ENCODE assay signal across 1 cellular context in genomic region chr5:124685404-124685930, GRCh38.
TF ChIP-seq lines count a peak whose summit lies in the region.

No MANE protein-coding gene starts in this region.

TF ChIP-seq in IMR-90, 13 proteins besides CTCF, POLR2A, EP300 and RAD21 (continued from another document):
- TF ChIP-seq MAZ (IDR thresholded peaks at IDR 0.05; ENCODE audit: borderline replicate concordance, low read depth, low read length) = no peak
- no peak for TF ChIP-seq CHD1 (IDR thresholded peaks at IDR 0.05; ENCODE audit: low read depth, low read length)
- TF ChIP-seq MAFK (IDR thresholded peaks at IDR 0.05; ENCODE audit: low read depth, low read length) = no peak
- no peak for TF ChIP-seq BHLHE40 (IDR thresholded peaks at IDR 0.05; ENCODE audit: low read depth, low read length)
